Comparison of ENCODE assay signal across 31 cellular contexts in the genomic region with DNA sequence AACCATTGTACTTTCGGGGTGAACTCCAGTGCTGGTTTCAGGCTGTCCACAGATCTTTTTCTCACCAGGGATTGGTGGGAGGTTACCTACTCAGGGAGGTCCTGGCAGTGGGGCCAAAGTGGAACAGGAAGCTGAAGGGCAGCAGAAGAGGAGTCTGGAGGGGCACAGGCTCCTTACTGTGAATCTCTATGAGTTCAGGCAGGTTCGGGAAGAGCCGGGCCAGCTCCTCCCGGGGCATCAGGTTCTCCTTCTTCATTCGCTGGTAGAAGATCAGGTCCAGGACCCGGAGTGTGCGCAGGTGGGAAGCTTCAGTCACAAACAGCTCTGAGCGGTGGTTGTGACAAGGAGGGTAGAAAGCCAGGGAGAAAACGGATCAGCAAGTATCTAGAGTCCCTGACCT. TPM values are rescaled to one million over a fixed set of nuclear protein-coding genes. Genes with fewer than 3 reads are reported as not detected.
"Had no signal": no experiment of that assay in that cellular context is flagged by ENCODE, and none has a peak within 500 bp of the region (broad histone marks: within the 10 kb centered on the region; RNA-seq: fewer than 3 reads in every experiment).

No MANE protein-coding gene starts in this region.

- H3K27ac Mint-ChIP-seq: naive thymus-derived CD4-positive, alpha-beta T cell; natural killer cell; nephron; neural progenitor cell; progenitor cell of endocrine pancreas; stimulated activated naive B cell treated with anti-CD40 and anti-IgM and Interleukin-4, amounts not matched to agents 10 μg/mL and 1 μg/mL and 100 μg/mL, for 72 hours; stimulated activated naive CD8-positive, alpha-beta T cell treated with anti-CD3 and anti-CD28 coated beads, Interleukin-15, Interleukin-2, amounts not matched to agents 100 ng/mL and 50 ng/mL, for 24 hours had no signal

- H3K4me1 Mint-ChIP-seq: natural killer cell; nephron; stimulated activated naive B cell treated with anti-CD40 and anti-IgM and Interleukin-4, amounts not matched to agents 10 μg/mL and 1 μg/mL and 100 μg/mL, for 72 hours had no signal

- ATAC-seq: naive thymus-derived CD4-positive, alpha-beta T cell; natural killer cell; psoas muscle; right cardiac atrium; right lobe of liver; stimulated activated naive B cell treated with anti-CD40 and anti-IgM and Interleukin-4, amounts not matched to agents 10 μg/mL and 1 μg/mL and 100 μg/mL, for 72 hours had no signal

- H3K27me3 ChIP-seq: neural progenitor cell, ovary, right lobe of liver, spleen, stomach, thyroid gland, tibial nerve, upper lobe of left lung, vagina had no signal

- H3K4me3 ChIP-seq: neural progenitor cell, ovary, psoas muscle, right lobe of liver, skin epidermis, smooth muscle cell, spleen, stomach, thoracic aorta, thyroid gland, tibial nerve, upper lobe of left lung, vagina had no signal

- H3K9me3 Mint-ChIP-seq: naive thymus-derived CD4-positive, alpha-beta T cell; natural killer cell; nephron; neural progenitor cell; stimulated activated naive B cell treated with anti-CD40 and anti-IgM and Interleukin-4, amounts not matched to agents 10 μg/mL and 1 μg/mL and 100 μg/mL, for 72 hours; stimulated activated naive CD8-positive, alpha-beta T cell treated with anti-CD3 and anti-CD28 coated beads, Interleukin-15, Interleukin-2, amounts not matched to agents 100 ng/mL and 50 ng/mL, for 24 hours had no signal

- H3K36me3 Mint-ChIP-seq: natural killer cell had no signal

- H3K9me3 ChIP-seq: ovary, psoas muscle, right lobe of liver, spleen, stomach, thoracic aorta, thyroid gland, tibial nerve, upper lobe of left lung, vagina had no signal

- H3K27ac ChIP-seq: neural progenitor cell, ovary, parathyroid adenoma, psoas muscle, right lobe of liver, spleen, stomach, thoracic aorta, thyroid gland, tibial nerve, upper lobe of left lung, vagina had no signal

- DNase-seq: naive thymus-derived CD4-positive, alpha-beta T cell; natural killer cell; occipital lobe; right cardiac atrium; spleen; stimulated activated CD4-positive, alpha-beta T cell treated with anti-CD3 and anti-CD28 coated beads, Interleukin-12 subunit alpha, Interleukin-12 subunit beta, amount 100 ng/mL, for 4 hours; stimulated activated CD4-positive, alpha-beta T cell treated with anti-CD3 and anti-CD28 coated beads, Interleukin-1b, Interleukin-23, amount 100 ng/mL, for 48 hours; stimulated activated CD4-positive, alpha-beta T cell treated with anti-CD3 and anti-CD28 coated beads, Interleukin-4, amount 100 ng/mL, for 1 hour; stimulated activated CD4-positive, alpha-beta T cell treated with anti-CD3 and anti-CD28 coated beads, Interleukin-4, amount 100 ng/mL, for 4 hours; stimulated activated CD8-positive, alpha-beta memory T cell treated with anti-CD3 and anti-CD28 coated beads, Interleukin-4, amount 100 ng/mL, for 48 hours; stimulated activated naive B cell treated with anti-CD40 and anti-IgM and Interleukin-4, amounts not matched to agents 10 μg/mL and 1 μg/mL and 100 μg/mL, for 72 hours; stimulated activated naive CD4-positive, alpha-beta T cell treated with Interleukin-2 at 50 U/mL for 16 hours; stomach; thyroid gland; trophoblast cell had no signal

- H3K4me3 Mint-ChIP-seq: naive thymus-derived CD4-positive, alpha-beta T cell; natural killer cell; nephron; neural progenitor cell; stimulated activated naive B cell treated with anti-CD40 and anti-IgM and Interleukin-4, amounts not matched to agents 10 μg/mL and 1 μg/mL and 100 μg/mL, for 72 hours; stimulated activated naive CD8-positive, alpha-beta T cell treated with anti-CD3 and anti-CD28 coated beads, Interleukin-15, Interleukin-2, amounts not matched to agents 100 ng/mL and 50 ng/mL, for 24 hours had no signal

- H3K27me3 Mint-ChIP-seq: naive thymus-derived CD4-positive, alpha-beta T cell; progenitor cell of endocrine pancreas; stimulated activated naive B cell treated with anti-CD40 and anti-IgM and Interleukin-4, amounts not matched to agents 10 μg/mL and 1 μg/mL and 100 μg/mL, for 72 hours; stimulated activated naive CD8-positive, alpha-beta T cell treated with anti-CD3 and anti-CD28 coated beads, Interleukin-15, Interleukin-2, amounts not matched to agents 100 ng/mL and 50 ng/mL, for 24 hours had no signal

RNA-seq across cellular contexts. Expression of gene LRRC71, which starts 26.7 kb away (rescaled TPM):
- total RNA-seq: naive thymus-derived CD4-positive, alpha-beta T cell; natural killer cell; progenitor cell of endocrine pancreas; psoas muscle; renal cortical epithelial cell; smooth muscle cell; thoracic aorta; thyroid gland; ureter; vagina had no signal

RNA-seq across cellular contexts. Expression of gene PEAR1, which starts 53.6 kb away (rescaled TPM):
- total RNA-seq: progenitor cell of endocrine pancreas had no signal
